Comparison of ENCODE assay signal across 35 cellular contexts in genomic region chr7:41152179-41152678, GRCh38.
A peak's percentile ranks its signal among the peaks of the same experiment; 100 is the strongest.
DNase-seq lines count a peak whose midpoint lies in the region; ATAC-seq, FAIRE-seq and TF ChIP-seq lines count a peak whose summit lies in the region.
"Had no signal": no experiment of that assay in that cellular context is flagged by ENCODE, and none has a peak within 500 bp of the region (broad histone marks: within the 10 kb centered on the region; RNA-seq: fewer than 3 reads in every experiment).

No MANE protein-coding gene starts in this region.

- H3K4me1 ChIP-seq in mammary epithelial cell (ENCODE audit: insufficient read depth, low read length) (peaks cover 20% of the 10 kb centered on the region), astrocyte (ENCODE audit: insufficient read depth, low read length) (peaks cover 9% of the 10 kb centered on the region)
- H3K4me1 ChIP-seq: BE2C; BLaER1; BLaER1 treated with 17β-estradiol and CSF1 and Interleukin-3, amounts not matched to agents 10 nM and 100 nM; Caco-2 had no signal

- H3K36me3 ChIP-seq in mammary epithelial cell (ENCODE audit: insufficient read depth, low read length): no peaks in the 10 kb centered on the region
- no peaks in the 10 kb centered on the region for H3K36me3 ChIP-seq in astrocyte (ENCODE audit: insufficient read depth, low read length)
- no peaks in the 10 kb centered on the region for H3K36me3 ChIP-seq in neural cell (ENCODE audit: insufficient read depth, low read length)
- H3K36me3 ChIP-seq: BE2C; BLaER1; BLaER1 treated with 17β-estradiol and CSF1 and Interleukin-3, amounts not matched to agents 10 nM and 100 nM had no signal

- no peaks in the 10 kb centered on the region for H3K9me2 ChIP-seq in neural cell (ENCODE audit: insufficient read depth, low read length)

- CTCF ChIA-PET in MCF 10A (lab: Yijun Ruan, JAX): interaction anchor here (1.3 kb wide), 1 partner anchor 544 kb away, joined by 3 read pairs; no protein-coding TSS in a partner anchor
- CTCF ChIA-PET in mammary epithelial cell (lab: Charles Lee; ENCODE audit: low non-redundant PET): no interaction called here

- H3K4me1 Mint-ChIP-seq in MCF 10A (ENCODE audit: insufficient read depth, unreplicated experiment): peaks cover 19% of the 10 kb centered on the region
- peaks cover 9% of the 10 kb centered on the region for H3K4me1 Mint-ChIP-seq in astrocyte (ENCODE audit: low read depth, unreplicated experiment)
- H3K4me1 Mint-ChIP-seq: B cell; CD14-positive monocyte; CD4-positive, alpha-beta memory T cell; CD4-positive, CD25-positive, alpha-beta regulatory T cell; CD8-positive, alpha-beta memory T cell had no signal

- no peaks in the 10 kb centered on the region for H3K79me2 ChIP-seq in mammary epithelial cell (ENCODE audit: insufficient read depth, low read length)
- H3K79me2 ChIP-seq in astrocyte (ENCODE audit: insufficient read depth, low read length): no peaks in the 10 kb centered on the region
- no peaks in the 10 kb centered on the region for H3K79me2 ChIP-seq in neural cell (replicated peaks; ENCODE audit: insufficient read depth, low read length)

- H3K9me3 ChIP-seq in mammary epithelial cell (replicated peaks; ENCODE audit: insufficient read depth, low read length) (peaks cover 3% of the 10 kb centered on the region), astrocyte (ENCODE audit: insufficient read depth, low read depth, low read length) (no peaks in the 10 kb centered on the region), neural cell (ENCODE audit: low read length) (no peaks in the 10 kb centered on the region)
- H3K9me3 ChIP-seq: A549; BE2C; BLaER1; BLaER1 treated with 17β-estradiol and CSF1 and Interleukin-3, amounts not matched to agents 10 nM and 100 nM; Caco-2 had no signal

- H4K20me1 ChIP-seq in mammary epithelial cell (ENCODE audit: insufficient read depth, low read length) (no peaks in the 10 kb centered on the region), astrocyte (ENCODE audit: insufficient read depth, low read length) (no peaks in the 10 kb centered on the region), neural cell (ENCODE audit: insufficient read depth) (no peaks in the 10 kb centered on the region)
- H4K20me1 ChIP-seq: BLaER1; BLaER1 treated with 17β-estradiol and CSF1 and Interleukin-3, amounts not matched to agents 10 nM and 100 nM had no signal

- H3K27ac ChIP-seq in mammary epithelial cell (ENCODE audit: insufficient read depth, low read depth, low read length): no peak overlapping the region
- no peak overlapping the region for H3K27ac ChIP-seq in astrocyte (ENCODE audit: low read depth, low read length)
- peak overlapping the region; percentile 78 for H3K27ac ChIP-seq in neural cell (ENCODE audit: low read length)
- H3K27ac ChIP-seq: 22Rv1; A549; BLaER1; BLaER1 treated with 17β-estradiol and CSF1 and Interleukin-3, amounts not matched to agents 10 nM and 100 nM; C4-2B had no signal

- H3K4me3 Mint-ChIP-seq in MCF 10A (ENCODE audit: unreplicated experiment): no peak overlapping the region
- no peak overlapping the region for H3K4me3 Mint-ChIP-seq in astrocyte (ENCODE audit: unreplicated experiment)
- H3K4me3 Mint-ChIP-seq: B cell; CD14-positive monocyte; CD4-positive, alpha-beta T cell; CD4-positive, CD25-positive, alpha-beta regulatory T cell; CD8-positive, alpha-beta memory T cell; CD8-positive, alpha-beta T cell had no signal

- no peak for ATAC-seq in GM19452 (IDR thresholded peaks at IDR 0.05; ENCODE audit: unreplicated experiment)
- ATAC-seq: A549; CD8-positive, alpha-beta T cell had no signal

- peak; percentile 41 for FAIRE-seq in astrocyte (lab: Jason Lieb, UNC)
- FAIRE-seq: A204.1, A549, D721Med had no signal

- H3K36me3 Mint-ChIP-seq in MCF 10A (ENCODE audit: insufficient read depth, unreplicated experiment) (no peaks in the 10 kb centered on the region), astrocyte (ENCODE audit: low read depth, unreplicated experiment) (no peaks in the 10 kb centered on the region)
- H3K36me3 Mint-ChIP-seq: CD14-positive monocyte; CD4-positive, alpha-beta memory T cell; CD4-positive, CD25-positive, alpha-beta regulatory T cell; CD8-positive, alpha-beta memory T cell; CD8-positive, alpha-beta T cell had no signal

- TF ChIP-seq RAD21 in neural cell (conservative IDR thresholded peaks at IDR 0.05): peak; percentile 33

- no peaks in the 10 kb centered on the region for H3K9me3 Mint-ChIP-seq in MCF 10A (ENCODE audit: unreplicated experiment)
- no peaks in the 10 kb centered on the region for H3K9me3 Mint-ChIP-seq in astrocyte (ENCODE audit: unreplicated experiment)
- H3K9me3 Mint-ChIP-seq: CD4-positive, alpha-beta T cell; CD8-positive, alpha-beta T cell had no signal

- H3K9ac ChIP-seq in mammary epithelial cell (ENCODE audit: insufficient read depth, low read length) (no peak overlapping the region), astrocyte (ENCODE audit: low read length) (no peak overlapping the region), neural cell (ENCODE audit: low read length) (no peak overlapping the region)
- H3K9ac ChIP-seq: BLaER1; BLaER1 treated with 17β-estradiol and CSF1 and Interleukin-3, amounts not matched to agents 10 nM and 100 nM had no signal

- no peak for TF ChIP-seq CTCF in MCF 10A (IDR thresholded peaks at IDR 0.05; ENCODE audit: unreplicated experiment)
- TF ChIP-seq CTCF in mammary epithelial cell (conservative IDR thresholded peaks at IDR 0.05 in 1 of 2, IDR thresholded peaks at IDR 0.05 in 1 of 2; ENCODE audit: extremely low read depth in 1 of 2, insufficient read depth in 1 of 2, low read depth in 1 of 2, low read length in 2 of 2): no peak
- no peak for TF ChIP-seq CTCF in astrocyte (IDR thresholded peaks at IDR 0.05; ENCODE audit: insufficient read depth, low read depth, low read length)
- no peak for TF ChIP-seq CTCF in neural cell (IDR thresholded peaks at IDR 0.05; ENCODE audit: poor library complexity, severe bottlenecking)
- no peak for TF ChIP-seq CTCF in GM10266 (IDR thresholded peaks at IDR 0.05; ENCODE audit: control insufficient read depth, insufficient read depth, low read depth, missing control alignments)

- no peak overlapping the region for H3K4me3 ChIP-seq in mammary epithelial cell (replicated peaks in 1 of 3; ENCODE audit: insufficient read depth in 1 of 3, low read depth in 2 of 3, low read length in 3 of 3)
- H3K4me3 ChIP-seq in astrocyte (ENCODE audit: insufficient read depth, low read depth, low read length): no peak overlapping the region
- H3K4me3 ChIP-seq in neural cell (ENCODE audit: low read length): peak overlapping the region; percentile 26
- H3K4me3 ChIP-seq: A549; BLaER1; BLaER1 treated with 17β-estradiol and CSF1 and Interleukin-3, amounts not matched to agents 10 nM and 100 nM had no signal

- no peaks in the 10 kb centered on the region for H3K27me3 ChIP-seq in mammary epithelial cell (ENCODE audit: insufficient read depth, low read length)
- no peaks in the 10 kb centered on the region for H3K27me3 ChIP-seq in astrocyte (ENCODE audit: insufficient read depth, low read length)
- H3K27me3 ChIP-seq in neural cell (ENCODE audit: insufficient read depth, low read depth, low read length): no peaks in the 10 kb centered on the region
- H3K27me3 ChIP-seq: BE2C; BLaER1; BLaER1 treated with 17β-estradiol and CSF1 and Interleukin-3, amounts not matched to agents 10 nM and 100 nM had no signal

- H3F3A ChIP-seq in neural cell (ENCODE audit: insufficient read depth, low read length, poor library complexity, severe bottlenecking): no peaks in the 10 kb centered on the region

- in situ Hi-C loops in mammary epithelial cell (cut with MboI; ENCODE audit: low sequenced_read_pairs in 2 of 2): no loop called here

- intact Hi-C loops in MCF 10A (cut with micrococcal nuclease) (no loop called here), mammary epithelial cell (cut with micrococcal nuclease) (no loop called here)

- BruUV-seq in MCF 10A (replicated peaks; lab: Mats Ljungman, UMichigan): no TSS peak
- BruUV-seq in mammary epithelial cell (replicated peaks; lab: Mats Ljungman, UMichigan): no TSS peak

- 97% methylated on average over 4 of the region's 4 CpGs for WGBS in mammary epithelial cell (ENCODE audit: low coverage, missing lambda C conversion rate)

- H3K27ac Mint-ChIP-seq in MCF 10A (ENCODE audit: low read depth, unreplicated experiment) (peak overlapping the region; percentile 46), astrocyte (ENCODE audit: unreplicated experiment) (no peak overlapping the region)
- H3K27ac Mint-ChIP-seq: B cell; CD14-positive monocyte; CD4-positive, alpha-beta memory T cell; CD4-positive, alpha-beta T cell; CD4-positive, CD25-positive, alpha-beta regulatory T cell; CD8-positive, alpha-beta memory T cell; CD8-positive, alpha-beta T cell had no signal

- DNase-seq in MCF 10A (ENCODE audit: unreplicated experiment): no peak
- DNase-seq in mammary epithelial cell: no peak
- no peak for DNase-seq in astrocyte (ENCODE audit: low read depth)
- no peak for DNase-seq in GM10266 (ENCODE audit: extremely low spot score)
- DNase-seq: 8988T; ACHN; AML-193; BE2C; C1 segment of cervical spinal cord; Caco-2; Calu3; CD4-positive, alpha-beta memory T cell; CD4-positive, alpha-beta T cell; CD4-positive, CD25-positive, alpha-beta regulatory T cell; CD8-positive, alpha-beta memory T cell; CD8-positive, alpha-beta T cell; COR-L47; DMS 273 treated with DMSO at 0.1 percent for 48 hours; DMS153; DMS53; DMS79; DMS79 treated with DMSO at 0.1 percent for 48 hours; DND-41; EL had no signal

- POLR2A ChIA-PET in MCF 10A (lab: Yijun Ruan, JAX): interaction anchor here (0.7 kb wide), 2 partner anchors 34 to 325 kb away, joined by 3 to 4 read pairs; no protein-coding TSS in a partner anchor

- TF ChIP-seq EP300 in neural cell (conservative IDR thresholded peaks at IDR 0.05; ENCODE audit: poor library complexity, severe bottlenecking): peak; percentile 90

- H3K4me2 ChIP-seq in mammary epithelial cell (ENCODE audit: insufficient read depth, low read depth, low read length) (no peak overlapping the region), astrocyte (ENCODE audit: low read length) (no peak overlapping the region), neural cell (ENCODE audit: low read length) (peak overlapping the region; percentile 13)
- H3K4me2 ChIP-seq: A549; BLaER1; BLaER1 treated with 17β-estradiol and CSF1 and Interleukin-3, amounts not matched to agents 10 nM and 100 nM had no signal

- H2AFZ ChIP-seq in mammary epithelial cell (ENCODE audit: low read depth, low read length): no peak overlapping the region
- H2AFZ ChIP-seq in astrocyte (ENCODE audit: low read depth, low read length): no peak overlapping the region
- H2AFZ ChIP-seq in neural cell (ENCODE audit: low read depth, low read length): no peak overlapping the region

- dilution Hi-C loops in mammary epithelial cell (cut with HindIII; ENCODE audit: low sequenced_read_pairs): no loop called here

- no peaks in the 10 kb centered on the region for H3K27me3 Mint-ChIP-seq in MCF 10A (ENCODE audit: insufficient read depth, unreplicated experiment)
- H3K27me3 Mint-ChIP-seq in astrocyte (ENCODE audit: low read depth, unreplicated experiment): peaks cover 4% of the 10 kb centered on the region
- H3K27me3 Mint-ChIP-seq: B cell; CD4-positive, alpha-beta memory T cell; CD4-positive, alpha-beta T cell; CD4-positive, CD25-positive, alpha-beta regulatory T cell; CD8-positive, alpha-beta memory T cell had no signal

TF ChIP-seq in neural cell, 6 proteins besides CTCF, POLR2A, EP300 and RAD21 (continues in another document):
- no peak for TF ChIP-seq EZH2 (IDR thresholded peaks at IDR 0.05; ENCODE audit: borderline replicate concordance, insufficient read depth, low read length, poor library complexity, severe bottlenecking)
- peak; percentile 62 for TF ChIP-seq POLR2AphosphoS5 (IDR thresholded peaks at IDR 0.05)
